7 cellular contexts compared by ENCODE assay signal in genomic region chr1:222476436-222476835, GRCh38.
A peak's percentile ranks its signal among the peaks of the same experiment; 100 is the strongest.
DNase-seq lines count a peak whose midpoint lies in the region; ATAC-seq and TF ChIP-seq lines count a peak whose summit lies in the region.
"Not testable (repeated sequence)": the region's sequence is repeated elsewhere in the genome, so short reads cannot be mapped to it uniquely, and the experiment has no call there.

No MANE protein-coding gene starts in this region.

- not testable (repeated sequence) for H3K9me3 Mint-ChIP-seq in activated CD4-positive, alpha-beta T cell treated with anti-CD3 and anti-CD28 coated beads for 36 hours (ENCODE audit: low read depth)

- TF ChIP-seq CTCF in GM13977 (IDR thresholded peaks at IDR 0.05; ENCODE audit: extremely low read depth, insufficient read depth, missing control alignments) (peak; percentile 28), choroid plexus epithelial cell (conservative IDR thresholded peaks at IDR 0.05; ENCODE audit: low read depth, low read length) (peak; percentile 2)
- not testable (repeated sequence) for TF ChIP-seq CTCF in NB4 (IDR thresholded peaks at IDR 0.05; ENCODE audit: low read depth, low read length); fibroblast of pulmonary artery (IDR thresholded peaks at IDR 0.05; ENCODE audit: low read length, missing control alignments); liver (IDR thresholded peaks at IDR 0.05; ENCODE audit: low read depth, low read length, missing input control)

- intact Hi-C loops in activated CD4-positive, alpha-beta T cell treated with anti-CD3 and anti-CD28 coated beads for 36 hours (cut with DNase I, micrococcal nuclease): not testable (repeated sequence)

- not testable (repeated sequence) for H3K4me1 Mint-ChIP-seq in activated CD4-positive, alpha-beta T cell treated with anti-CD3 and anti-CD28 coated beads for 36 hours

- not testable (repeated sequence) for TF ChIP-seq POLR2A in NB4 (IDR thresholded peaks at IDR 0.05; ENCODE audit: extremely low read depth, insufficient read length)

- not testable (repeated sequence) for H3K4me3 Mint-ChIP-seq in activated CD4-positive, alpha-beta T cell treated with anti-CD3 and anti-CD28 coated beads for 36 hours

- in situ Hi-C loops in GM13977 (cut with MboI; ENCODE audit: low pct_unique_long_range_greater_than_20kb, low sequenced_read_pairs, unreplicated experiment): not testable (repeated sequence)

- not testable (repeated sequence) for ATAC-seq in activated CD4-positive, alpha-beta T cell treated with anti-CD3 and anti-CD28 coated beads for 36 hours

- 86% methylated on average over 5 of the region's 5 CpGs for WGBS in liver

- not testable (repeated sequence) for H3K9ac ChIP-seq in liver (ENCODE audit: low read depth in 1 of 2, low read length in 2 of 2)

- peak; percentile 42 to 69 for TF ChIP-seq RAD21 in liver (IDR thresholded peaks at IDR 0.05)

- not testable (repeated sequence) for H3K36me3 Mint-ChIP-seq in activated CD4-positive, alpha-beta T cell treated with anti-CD3 and anti-CD28 coated beads for 36 hours (ENCODE audit: low read depth)

- not testable (repeated sequence) for H3K9me3 ChIP-seq in liver (ENCODE audit: control insufficient read depth in 4 of 4, low read length in 3 of 4)

- H3K27me3 Mint-ChIP-seq in activated CD4-positive, alpha-beta T cell treated with anti-CD3 and anti-CD28 coated beads for 36 hours: not testable (repeated sequence)

- DNase-seq in EH (ENCODE audit: low read depth) (peak; percentile 45), NB4 (ENCODE audit: low read depth) (peak; percentile 41), choroid plexus epithelial cell (ENCODE audit: low read depth) (peak; percentile 19), fibroblast of pulmonary artery (ENCODE audit: low read depth) (peak; percentile 39)
- not testable (repeated sequence) for DNase-seq in GM13977 (ENCODE audit: low spot score); activated CD4-positive, alpha-beta T cell treated with anti-CD3 and anti-CD28 coated beads for 36 hours

- H3K27ac Mint-ChIP-seq in activated CD4-positive, alpha-beta T cell treated with anti-CD3 and anti-CD28 coated beads for 36 hours: peak overlapping the region; percentile 25

- not testable (repeated sequence) for H3K27ac ChIP-seq in liver (ENCODE audit: low read depth in 1 of 2, low read length in 2 of 2)

- CTCF ChIA-PET in activated CD4-positive, alpha-beta T cell treated with anti-CD3 and anti-CD28 coated beads for 36 hours (lab: Charles Lee): not testable (repeated sequence)

- not testable (repeated sequence) for H3K4me1 ChIP-seq in liver (ENCODE audit: control insufficient read depth in 4 of 4, insufficient read depth in 4 of 4, low read length in 3 of 4)

- H3K4me3 ChIP-seq in NB4 (ENCODE audit: low read depth, low read length); choroid plexus epithelial cell (ENCODE audit: low read depth, low read length); fibroblast of pulmonary artery (replicated peaks; ENCODE audit: low read depth, low read length); liver (ENCODE audit: low read depth in 1 of 3, low read length in 3 of 3): not testable (repeated sequence)

- not testable (repeated sequence) for H3K27me3 ChIP-seq in liver (ENCODE audit: control insufficient read depth in 4 of 4, insufficient read depth in 4 of 4, low read length in 3 of 4)

- H3K36me3 ChIP-seq in liver (ENCODE audit: control insufficient read depth in 4 of 4, insufficient read depth in 3 of 4, low read depth in 1 of 4, low read length in 3 of 4): not testable (repeated sequence)

- POLR2A ChIA-PET in activated CD4-positive, alpha-beta T cell treated with anti-CD3 and anti-CD28 coated beads for 36 hours (lab: Charles Lee): not testable (repeated sequence)
